24 cellular contexts compared by ENCODE assay signal in the genomic region with DNA sequence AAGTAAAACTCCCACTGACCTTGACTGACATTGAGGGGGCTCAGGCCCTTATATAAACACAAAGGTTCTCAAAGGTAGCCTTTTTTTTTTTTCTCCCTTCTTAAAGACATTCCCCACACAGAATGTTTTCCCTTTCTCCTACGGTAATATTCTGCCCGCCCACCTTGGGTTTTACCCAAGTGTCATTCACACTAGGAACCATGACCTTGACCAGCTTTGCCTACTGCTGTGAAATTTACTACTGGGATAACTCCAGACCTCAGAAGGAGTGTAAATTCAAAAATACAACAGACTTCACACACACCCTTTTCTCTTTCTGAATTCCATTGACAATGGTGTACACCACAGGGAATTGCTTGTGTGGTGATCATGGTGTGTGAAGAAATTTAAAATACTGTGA.
DNase-seq lines count a peak whose midpoint lies in the region; ATAC-seq, FAIRE-seq and TF ChIP-seq lines count a peak whose summit lies in the region.
"Had no signal": no experiment of that assay in that cellular context is flagged by ENCODE, and none has a peak within 500 bp of the region (broad histone marks: within the 10 kb centered on the region; RNA-seq: fewer than 3 reads in every experiment).

No MANE protein-coding gene starts in this region.

- no peak for TF ChIP-seq CTCF in left ventricle myocardium inferior (IDR thresholded peaks at IDR 0.05; ENCODE audit: borderline replicate concordance)

- no peaks in the 10 kb centered on the region for H3K27me3 ChIP-seq in left ventricle myocardium inferior (ENCODE audit: low read depth)
- H3K27me3 ChIP-seq: BE2C had no signal

- in situ Hi-C loops in G401 (cut with HindIII; ENCODE audit: low sequenced_read_pairs), result no loop called here

- FAIRE-seq in G401.6 (lab: Jason Lieb, UNC), result peak; percentile 66
- FAIRE-seq: A204.1, D721Med, GM12891, GM19239 had no signal

- intact Hi-C loops in left ventricle myocardium inferior (cut with micrococcal nuclease), result no loop called here
- intact Hi-C loops in left cardiac atrium (cut with DNase I), result loop anchor here in 1 of 2 donors (10.0 kb wide), 1 partner anchor 446 kb away; no protein-coding TSS in a partner anchor

- ATAC-seq in left cardiac atrium, result no peak
- peak; percentile 70 for ATAC-seq in left lobe of liver

- no peaks in the 10 kb centered on the region for H3K36me3 ChIP-seq in left ventricle myocardium inferior
- H3K36me3 ChIP-seq: BE2C, BLaER1 had no signal

- DNase-seq in left ventricle myocardium inferior, result no peak
- DNase-seq in left cardiac atrium, result no peak
- DNase-seq in astrocyte of the hippocampus (ENCODE audit: low read depth, low spot score), result peak; percentile 7
- DNase-seq in left lobe of liver (ENCODE audit: low spot score), result no peak
- no peak for DNase-seq in G401 (ENCODE audit: low spot score)
- DNase-seq in COLO829 (ENCODE audit: low spot score), result no peak
- no peak for DNase-seq in NCI-H748 treated with DMSO at 0.1 percent for 48 hours (lab: John Stamatoyannopoulos, UW)
- DNase-seq: 8988T; ACHN; BE2C; C1 segment of cervical spinal cord; Caco-2; Calu3; CD4-positive, alpha-beta memory T cell; CD4-positive, CD25-positive, alpha-beta regulatory T cell; CD8-positive, alpha-beta memory T cell; DMS79 treated with DMSO at 0.1 percent for 48 hours; GF-D8 had no signal

- H3K4me3 ChIP-seq in left ventricle myocardium inferior, result no peak overlapping the region
- H3K4me3 ChIP-seq: BLaER1 had no signal

- H3K4me1 ChIP-seq in left ventricle myocardium inferior, result no peaks in the 10 kb centered on the region
- H3K4me1 ChIP-seq: BE2C, BLaER1, Caco-2 had no signal

- H3K27ac ChIP-seq in left ventricle myocardium inferior (replicated peaks), result peak overlapping the region; percentile 30
- H3K27ac ChIP-seq: BLaER1 had no signal

- no peaks in the 10 kb centered on the region for H3K9me3 ChIP-seq in left ventricle myocardium inferior (replicated peaks)
- H3K9me3 ChIP-seq: BE2C, BLaER1, Caco-2 had no signal
